In the genomic region with DNA sequence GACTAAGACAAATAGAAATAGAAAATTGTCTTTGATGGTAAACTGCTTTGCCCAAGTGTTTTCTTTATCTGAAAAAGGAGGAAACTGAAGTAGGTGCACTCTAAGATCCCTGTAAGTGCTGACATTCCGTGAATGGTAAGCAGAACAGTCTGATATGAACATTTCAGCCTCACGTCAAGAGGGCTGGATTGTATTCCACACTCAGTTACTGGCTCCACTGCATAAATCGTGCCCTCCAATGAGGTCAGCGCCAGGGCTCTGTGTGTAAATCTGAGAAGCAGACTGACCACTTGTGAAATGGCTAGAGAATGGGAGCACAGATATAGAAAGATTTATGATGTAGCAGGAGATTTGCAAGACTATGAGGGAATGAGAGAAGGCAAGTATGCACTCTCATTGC, we compare ENCODE assay signal across 5 cellular contexts.
"Had no signal": no experiment of that assay in that cellular context is flagged by ENCODE, and none has a peak within 500 bp of the region (broad histone marks: within the 10 kb centered on the region; RNA-seq: fewer than 3 reads in every experiment).

No MANE protein-coding gene starts in this region.

- ATAC-seq: GM23338, HepG2 had no signal

- H3K4me3 ChIP-seq: GM23338 had no signal

- DNase-seq: H9, HCEC 1CT had no signal

- H3K27ac ChIP-seq: HL-60 had no signal
